43 cellular contexts compared by ENCODE assay signal in genomic region chr12:9899209-9899608, GRCh38. TPM values are rescaled to one million over a fixed set of nuclear protein-coding genes. Genes with fewer than 3 reads are reported as not detected.
"Had no signal": no experiment of that assay in that cellular context is flagged by ENCODE, and none has a peak within 500 bp of the region (broad histone marks: within the 10 kb centered on the region; RNA-seq: fewer than 3 reads in every experiment).

No MANE protein-coding gene starts in this region.

- ATAC-seq: activated CD4-positive, alpha-beta T cell treated with anti-CD3 and anti-CD28 coated beads for 36 hours; activated CD8-positive, alpha-beta memory T cell treated with anti-CD3 and anti-CD28 coated beads, Interleukin-2, amount 10 ng/mL, durations not matched to agents 7 days and 5 days; activated CD8-positive, alpha-beta T cell treated with anti-CD3 and anti-CD28 coated beads, Interleukin-2, amount 10 ng/mL, durations not matched to agents 7 days and 5 days; activated naive CD8-positive, alpha-beta T cell treated with anti-CD3 and anti-CD28 coated beads, Interleukin-2, amount 50 U/mL, for 24 hours; gastroesophageal sphincter; T-helper 17 cell had no signal

- H3K4me1 ChIP-seq: adrenal gland, breast epithelium, colonic mucosa, gastroesophageal sphincter had no signal

- H3K36me3 Mint-ChIP-seq: brain had no signal

- H3K4me1 Mint-ChIP-seq: activated CD4-positive, alpha-beta T cell treated with anti-CD3 and anti-CD28 coated beads for 36 hours; brain; T-helper 17 cell had no signal

- H3K4me3 ChIP-seq: adrenal gland, breast epithelium, cardiac muscle cell, colonic mucosa, esophagus squamous epithelium, gastroesophageal sphincter had no signal

- H3K9me3 ChIP-seq: adrenal gland, colonic mucosa had no signal

- H3K36me3 ChIP-seq: adrenal gland, breast epithelium, cardiac muscle cell, colonic mucosa, esophagus squamous epithelium, gastroesophageal sphincter, WERI-Rb-1 had no signal

- H3K27me3 Mint-ChIP-seq: activated CD4-positive, alpha-beta T cell treated with anti-CD3 and anti-CD28 coated beads for 36 hours; activated naive CD4-positive, alpha-beta T cell treated with anti-CD3 and anti-CD28 coated beads, Interleukin-2, amount 50 U/mL, for 24 hours; activated naive CD8-positive, alpha-beta T cell treated with anti-CD3 and anti-CD28 coated beads for 36 hours; activated naive CD8-positive, alpha-beta T cell treated with anti-CD3 and anti-CD28 coated beads, Interleukin-2, amount 50 U/mL, for 24 hours had no signal

- H3K9me3 Mint-ChIP-seq: activated naive CD4-positive, alpha-beta T cell treated with anti-CD3 and anti-CD28 coated beads, Interleukin-2, amount 50 U/mL, for 24 hours had no signal

- H3K27ac ChIP-seq: adrenal gland, breast epithelium, cardiac muscle cell, colonic mucosa, epithelial cell of prostate, esophagus squamous epithelium, gastroesophageal sphincter, WERI-Rb-1 had no signal

- H3K27me3 ChIP-seq: adrenal gland, breast epithelium, cardiac muscle cell, colonic mucosa, esophagus squamous epithelium, gastroesophageal sphincter had no signal

- FAIRE-seq: endometrium, endothelial cell of umbilical vein had no signal

- H3K4me3 Mint-ChIP-seq: activated CD4-positive, alpha-beta memory T cell treated with anti-CD3 and anti-CD28 coated beads for 36 hours; activated CD4-positive, alpha-beta T cell treated with anti-CD3 and anti-CD28 coated beads for 36 hours; activated CD4-positive, alpha-beta T cell treated with anti-CD3 and anti-CD28 coated beads, Interleukin-2, amount 10 ng/mL, durations not matched to agents 24 days and 14 days; activated CD8-positive, alpha-beta memory T cell treated with anti-CD3 and anti-CD28 coated beads, Interleukin-2, amount 10 ng/mL, durations not matched to agents 7 days and 5 days; activated CD8-positive, alpha-beta T cell treated with anti-CD3 and anti-CD28 coated beads, Interleukin-2, amount 10 ng/mL, durations not matched to agents 7 days and 5 days; activated naive CD4-positive, alpha-beta T cell treated with anti-CD3 and anti-CD28 coated beads for 36 hours; activated naive CD4-positive, alpha-beta T cell treated with anti-CD3 and anti-CD28 coated beads, Interleukin-2, amount 50 U/mL, for 24 hours; activated naive CD8-positive, alpha-beta T cell treated with anti-CD3 and anti-CD28 coated beads for 36 hours; activated naive CD8-positive, alpha-beta T cell treated with anti-CD3 and anti-CD28 coated beads, Interleukin-2, amount 50 U/mL, for 24 hours; activated T-helper 1 cell treated with anti-CD3 and anti-CD28 coated beads, Interleukin-12 subunit alpha, Interleukin-12 subunit beta, Interleukin-2, Interleukin-4 antibody, amounts not matched to agents 30 ng/mL and 10 ng/mL and 1 ng/mL, durations not matched to agents 14 hours and 24 hours and 36 hours; brain; T-helper 17 cell; T-helper 2 cell treated with Interferon-gamma antibody and Interleukin-4, amounts not matched to agents 5 μg/mL and 100 μg/mL, for 36 hours had no signal

- DNase-seq: activated CD4-positive, alpha-beta memory T cell treated with anti-CD3 and anti-CD28 coated beads for 36 hours; activated CD4-positive, alpha-beta T cell treated with anti-CD3 and anti-CD28 coated beads for 36 hours; activated CD4-positive, alpha-beta T cell treated with anti-CD3 and anti-CD28 coated beads, Interleukin-2, amount 10 ng/mL, durations not matched to agents 24 days and 14 days; activated CD4-positive, CD25-positive, alpha-beta regulatory T cell; activated CD4-positive, CD25-positive, alpha-beta regulatory T cell treated with anti-CD3 and anti-CD28 coated beads, Interleukin-2, amount 50 U/mL, for 72 hours; activated CD8-positive, alpha-beta memory T cell treated with anti-CD3 and anti-CD28 coated beads, Interleukin-2, amount 10 ng/mL, durations not matched to agents 7 days and 5 days; activated CD8-positive, alpha-beta memory T cell treated with anti-CD3 and anti-CD28 coated beads, Interleukin-2, amount 50 U/mL, for 4 hours; activated CD8-positive, alpha-beta T cell treated with anti-CD3 and anti-CD28 coated beads, Interleukin-2, amount 10 ng/mL, durations not matched to agents 7 days and 5 days; activated effector memory CD4-positive, alpha-beta T cell treated with anti-CD3 and anti-CD28 coated beads, Interleukin-2, amount 50 U/mL, for 16 hours; activated naive CD4-positive, alpha-beta T cell treated with anti-CD3 and anti-CD28 coated beads for 36 hours; activated naive CD8-positive, alpha-beta T cell treated with anti-CD3 and anti-CD28 coated beads for 36 hours; activated naive CD8-positive, alpha-beta T cell treated with anti-CD3 and anti-CD28 coated beads, Interleukin-2, amount 50 U/mL, for 24 hours; activated T-cell treated with anti-CD3 and anti-CD28 coated beads, Interleukin-2, amount 50 U/mL, for 1 hour; activated T-cell treated with anti-CD3 and anti-CD28 coated beads, Interleukin-2, amount 50 U/mL, for 48 hours; adrenal gland; amygdala; aorta; central memory CD4-positive, alpha-beta T cell; cerebellar nuclear complex; colonic mucosa; effector CD8-positive, alpha-beta T cell; esophagus squamous epithelium; foreskin melanocyte; T-helper 17 cell; T1000; WERI-Rb-1 had no signal

- H3K27ac Mint-ChIP-seq: activated CD4-positive, alpha-beta memory T cell treated with anti-CD3 and anti-CD28 coated beads for 36 hours; activated CD4-positive, alpha-beta T cell treated with anti-CD3 and anti-CD28 coated beads for 36 hours; activated CD4-positive, alpha-beta T cell treated with anti-CD3 and anti-CD28 coated beads, Interleukin-2, amount 10 ng/mL, durations not matched to agents 24 days and 14 days; activated CD8-positive, alpha-beta memory T cell treated with anti-CD3 and anti-CD28 coated beads, Interleukin-2, amount 10 ng/mL, durations not matched to agents 7 days and 5 days; activated CD8-positive, alpha-beta T cell treated with anti-CD3 and anti-CD28 coated beads, Interleukin-2, amount 10 ng/mL, durations not matched to agents 7 days and 5 days; activated naive CD4-positive, alpha-beta T cell treated with anti-CD3 and anti-CD28 coated beads for 36 hours; activated naive CD4-positive, alpha-beta T cell treated with anti-CD3 and anti-CD28 coated beads, Interleukin-2, amount 50 U/mL, for 24 hours; activated naive CD8-positive, alpha-beta T cell treated with anti-CD3 and anti-CD28 coated beads for 36 hours; activated naive CD8-positive, alpha-beta T cell treated with anti-CD3 and anti-CD28 coated beads, Interleukin-2, amount 50 U/mL, for 24 hours; activated T-helper 1 cell treated with anti-CD3 and anti-CD28 coated beads, Interleukin-12 subunit alpha, Interleukin-12 subunit beta, Interleukin-2, Interleukin-4 antibody, amounts not matched to agents 30 ng/mL and 10 ng/mL and 1 ng/mL, durations not matched to agents 14 hours and 24 hours and 36 hours; activated T-helper 2 cell treated with anti-CD3 and anti-CD28 coated beads, Interferon-gamma antibody, Interleukin-2, Interleukin-4, amounts not matched to agents 10 μg/mL and 5 μg/mL and 100 μg/mL, durations not matched to agents 14 hours and 24 hours and 36 hours; brain; T-helper 17 cell; T-helper 2 cell treated with Interferon-gamma antibody and Interleukin-4, amounts not matched to agents 5 μg/mL and 100 μg/mL, for 36 hours had no signal

RNA-seq across cellular contexts. Expression of gene KLRF2, which starts 17.9 kb away (rescaled TPM):
- total RNA-seq: activated CD4-positive, alpha-beta memory T cell treated with anti-CD3 and anti-CD28 coated beads for 36 hours; activated CD4-positive, alpha-beta T cell treated with anti-CD3 and anti-CD28 coated beads for 36 hours; activated CD4-positive, alpha-beta T cell treated with anti-CD3 and anti-CD28 coated beads, Interleukin-2, amount 10 ng/mL, durations not matched to agents 24 days and 14 days; activated CD8-positive, alpha-beta memory T cell treated with anti-CD3 and anti-CD28 coated beads for 36 hours; activated naive CD4-positive, alpha-beta T cell treated with anti-CD3 and anti-CD28 coated beads for 36 hours; activated naive CD8-positive, alpha-beta T cell treated with anti-CD3 and anti-CD28 coated beads for 36 hours; activated T-helper 1 cell treated with anti-CD3 and anti-CD28 coated beads, Interleukin-12 subunit alpha, Interleukin-12 subunit beta, Interleukin-2, Interleukin-4 antibody, amounts not matched to agents 30 ng/mL and 10 ng/mL and 1 ng/mL, durations not matched to agents 14 hours and 24 hours and 36 hours; activated T-helper 2 cell treated with anti-CD3 and anti-CD28 coated beads, Interferon-gamma antibody, Interleukin-2, Interleukin-4, amounts not matched to agents 10 μg/mL and 5 μg/mL and 100 μg/mL, durations not matched to agents 14 hours and 24 hours and 36 hours; adrenal gland; aorta; breast epithelium; cardiac muscle cell; colonic mucosa; dermis microvascular lymphatic vessel endothelial cell; endothelial cell of umbilical vein; esophagus squamous epithelium; fibroblast of lung; fibroblast of villous mesenchyme; gastroesophageal sphincter; glomerular endothelial cell; T-helper 17 cell had no signal
- polyA plus RNA-seq: adrenal gland, aorta, cardiac muscle cell, endothelial cell of umbilical vein, esophagus, fibroblast of lung had no signal

RNA-seq across cellular contexts. Expression of gene CLEC2B, which starts 30.1 kb away (rescaled TPM):
- total RNA-seq: cardiac muscle cell had no signal

RNA-seq across cellular contexts. Expression of gene CLEC2A, which starts 33.0 kb away (rescaled TPM):
- total RNA-seq: activated CD4-positive, alpha-beta memory T cell treated with anti-CD3 and anti-CD28 coated beads for 36 hours; activated CD4-positive, alpha-beta T cell treated with anti-CD3 and anti-CD28 coated beads for 36 hours; activated CD4-positive, alpha-beta T cell treated with anti-CD3 and anti-CD28 coated beads, Interleukin-2, amount 10 ng/mL, durations not matched to agents 24 days and 14 days; activated CD8-positive, alpha-beta memory T cell treated with anti-CD3 and anti-CD28 coated beads for 36 hours; activated CD8-positive, alpha-beta memory T cell treated with anti-CD3 and anti-CD28 coated beads, Interleukin-2, amount 10 ng/mL, durations not matched to agents 7 days and 5 days; activated CD8-positive, alpha-beta T cell treated with anti-CD3 and anti-CD28 coated beads, Interleukin-2, amount 10 ng/mL, durations not matched to agents 7 days and 5 days; activated naive CD4-positive, alpha-beta T cell treated with anti-CD3 and anti-CD28 coated beads for 36 hours; activated naive CD8-positive, alpha-beta T cell treated with anti-CD3 and anti-CD28 coated beads for 36 hours; activated T-helper 1 cell treated with anti-CD3 and anti-CD28 coated beads, Interleukin-12 subunit alpha, Interleukin-12 subunit beta, Interleukin-2, Interleukin-4 antibody, amounts not matched to agents 30 ng/mL and 10 ng/mL and 1 ng/mL, durations not matched to agents 14 hours and 24 hours and 36 hours; activated T-helper 2 cell treated with anti-CD3 and anti-CD28 coated beads, Interferon-gamma antibody, Interleukin-2, Interleukin-4, amounts not matched to agents 10 μg/mL and 5 μg/mL and 100 μg/mL, durations not matched to agents 14 hours and 24 hours and 36 hours; adrenal gland; aorta; breast epithelium; cardiac muscle cell; colonic mucosa; dermis microvascular lymphatic vessel endothelial cell; endothelial cell of umbilical vein; esophagus squamous epithelium; fibroblast of lung; fibroblast of villous mesenchyme; gastroesophageal sphincter; glomerular endothelial cell; T-helper 17 cell had no signal
- polyA plus RNA-seq: adrenal gland, aorta, cardiac muscle cell, endothelial cell of umbilical vein, esophagus, fibroblast of lung had no signal
